In the genomic region with DNA sequence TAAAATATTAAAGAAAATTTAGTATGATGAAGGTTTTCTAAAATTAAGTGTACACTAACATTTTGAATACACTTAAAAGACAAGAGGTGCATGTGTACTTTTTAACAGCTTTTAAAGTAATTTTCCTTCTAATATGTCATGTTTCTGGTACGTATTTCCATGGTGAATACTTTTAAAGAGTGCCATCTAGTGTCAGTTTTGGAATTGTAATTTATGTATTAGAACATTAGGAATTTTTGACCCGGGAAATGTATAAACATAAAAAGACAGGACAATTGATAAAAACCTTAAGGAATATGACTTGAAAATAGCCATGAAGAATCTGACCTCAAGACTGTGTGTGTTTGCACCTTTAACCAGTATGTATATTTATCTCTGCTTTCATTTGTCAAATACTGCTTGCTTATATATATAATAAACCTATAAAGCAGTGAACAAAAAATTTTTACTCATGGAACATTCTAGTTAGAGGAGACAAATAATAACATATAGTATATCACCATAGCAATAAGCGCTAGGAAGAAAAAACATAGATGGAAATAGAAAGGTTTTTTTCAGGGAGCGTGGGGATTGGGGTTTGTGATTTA, we compare ENCODE assay signal across 8 cellular contexts.
DNase-seq lines count a peak whose midpoint lies in the region; ATAC-seq, FAIRE-seq and TF ChIP-seq lines count a peak whose summit lies in the region.

No MANE protein-coding gene starts in this region.

- no peak overlapping the region for H3K4me3 Mint-ChIP-seq in nephron

- no peaks in the 10 kb centered on the region for H3K27me3 Mint-ChIP-seq in nephron (ENCODE audit: low read depth)

- H3K4me1 Mint-ChIP-seq in nephron: peaks cover 5% of the 10 kb centered on the region

- H3K36me3 Mint-ChIP-seq in nephron (ENCODE audit: low read depth): peaks cover 11% of the 10 kb centered on the region

- peak; percentile 44 to 61 (median 61) for TF ChIP-seq CTCF in nephron (IDR thresholded peaks at IDR 0.05; ENCODE audit: unreplicated experiment in 3 of 3)

- peak overlapping the region in 1 of 3 experiments; percentile 8 for H3K27ac Mint-ChIP-seq in nephron

- ATAC-seq in GM21825 (IDR thresholded peaks at IDR 0.05; ENCODE audit: unreplicated experiment) (no peak), HG03460 (IDR thresholded peaks at IDR 0.05; ENCODE audit: unreplicated experiment) (no peak)

- peak; percentile 91 for FAIRE-seq in colon (lab: Jason Lieb, UNC)

- peak; percentile 3 for DNase-seq in SKM-1 (lab: John Stamatoyannopoulos, UW; ENCODE audit: unreplicated experiment)
- no peak for DNase-seq in SKM-1 treated with dmso at 0.1 percent for 144 hours (lab: John Stamatoyannopoulos, UW; ENCODE audit: unreplicated experiment)
- peak; percentile 50 for DNase-seq in NCI-H2227 (lab: John Stamatoyannopoulos, UW; ENCODE audit: unreplicated experiment)
- DNase-seq in 8988T: no peak

- H3K9me3 Mint-ChIP-seq in nephron: no peaks in the 10 kb centered on the region

Comparison
In these comparisons a context has a peak if more than half of its experiments do, and no peak if none do; other contexts are left out.
1. DNase-seq: peak in SKM-1 (single experiment) and NCI-H2227 (single experiment); none in SKM-1 treated with dmso at 0.1 percent for 144 hours (single experiment) and 8988T (single experiment).